ENCODE assay signal across 8 cellular contexts in the genomic region with DNA sequence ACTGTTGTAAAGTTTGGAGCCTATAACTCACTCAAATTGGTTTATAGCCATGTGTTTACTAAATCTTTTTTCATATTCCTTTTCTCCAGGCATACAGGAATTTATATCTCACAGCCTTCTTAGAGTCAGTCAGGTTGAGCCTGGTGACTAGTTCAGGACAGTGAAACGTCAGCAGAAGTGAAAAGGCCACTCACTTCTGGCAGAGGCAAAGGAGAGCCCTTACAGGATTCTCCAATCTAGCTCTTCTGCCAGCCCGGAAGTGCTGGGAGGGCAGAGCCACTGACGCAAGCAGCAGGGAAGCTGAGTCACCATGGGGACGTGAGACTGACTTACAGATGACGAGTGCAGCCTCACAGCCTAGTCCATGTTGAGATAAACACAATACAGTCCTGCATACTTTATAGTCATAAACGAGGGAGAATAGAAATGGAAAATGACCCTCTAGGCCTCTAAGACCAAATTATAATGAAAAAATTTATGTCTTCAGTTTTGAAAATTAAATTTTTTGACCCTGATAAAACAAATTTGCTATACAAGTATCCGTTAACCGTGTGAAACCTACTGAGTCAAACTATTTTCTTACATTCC. TPM values are rescaled to one million over a fixed set of nuclear protein-coding genes. Genes with fewer than 3 reads are reported as not detected.
DNase-seq lines count a peak whose midpoint lies in the region; ATAC-seq and TF ChIP-seq lines count a peak whose summit lies in the region.

No MANE protein-coding gene starts in this region.

- H4K20me1 ChIP-seq in Karpas-422 (ENCODE audit: insufficient read depth, low read depth, low read length), result no peaks in the 10 kb centered on the region

- H3K9me2 ChIP-seq in Karpas-422 (replicated peaks; ENCODE audit: insufficient read depth, low read length), result no peaks in the 10 kb centered on the region

- H3K27me3 ChIP-seq in Karpas-422 (ENCODE audit: low read length), result no peaks in the 10 kb centered on the region

- H3K27ac ChIP-seq in Karpas-422 (ENCODE audit: low read length), result peak overlapping the region; percentile 81

- H3K9me3 Mint-ChIP-seq in activated T-helper 2 cell treated with anti-CD3 and anti-CD28 coated beads, Interferon-gamma antibody, Interleukin-2, Interleukin-4, amounts not matched to agents 10 μg/mL and 5 μg/mL and 100 μg/mL, durations not matched to agents 14 hours and 24 hours and 36 hours, result no peaks in the 10 kb centered on the region
- no peaks in the 10 kb centered on the region for H3K9me3 Mint-ChIP-seq in nephron

- peak; percentile 51 for ATAC-seq in GM21528 (IDR thresholded peaks at IDR 0.05; ENCODE audit: low FRiP score, unreplicated experiment)

- no peaks in the 10 kb centered on the region for H3K27me3 Mint-ChIP-seq in activated T-helper 2 cell treated with anti-CD3 and anti-CD28 coated beads, Interferon-gamma antibody, Interleukin-2, Interleukin-4, amounts not matched to agents 10 μg/mL and 5 μg/mL and 100 μg/mL, durations not matched to agents 14 hours and 24 hours and 36 hours (ENCODE audit: low read depth)
- H3K27me3 Mint-ChIP-seq in nephron (ENCODE audit: low read depth), result no peaks in the 10 kb centered on the region

- peaks cover 15% of the 10 kb centered on the region for H3K36me3 Mint-ChIP-seq in activated T-helper 2 cell treated with anti-CD3 and anti-CD28 coated beads, Interferon-gamma antibody, Interleukin-2, Interleukin-4, amounts not matched to agents 10 μg/mL and 5 μg/mL and 100 μg/mL, durations not matched to agents 14 hours and 24 hours and 36 hours (ENCODE audit: low read depth)
- no peaks in the 10 kb centered on the region for H3K36me3 Mint-ChIP-seq in nephron (ENCODE audit: low read depth)

- H3K9ac ChIP-seq in Karpas-422 (ENCODE audit: low read length), result peak overlapping the region; percentile 94

- intact Hi-C loops in activated T-helper 2 cell treated with anti-CD3 and anti-CD28 coated beads, Interferon-gamma antibody, Interleukin-2, Interleukin-4, amounts not matched to agents 10 μg/mL and 5 μg/mL and 100 μg/mL, durations not matched to agents 14 hours and 24 hours and 36 hours (cut with micrococcal nuclease), result loop anchor here (1.0 to 5.0 kb wide), 5 partner anchors 18 to 415 kb away; partner anchors contain the start of genes MAPK14 and SRSF3

- H3K9me3 ChIP-seq in Karpas-422 (ENCODE audit: low read length), result no peaks in the 10 kb centered on the region

- peak overlapping the region; percentile 18 for H2AFZ ChIP-seq in Karpas-422 (ENCODE audit: low read length)

- H3K79me2 ChIP-seq in Karpas-422 (ENCODE audit: low read length), result peaks cover 43% of the 10 kb centered on the region

- peak overlapping the region; percentile 82 for H3K4me2 ChIP-seq in Karpas-422 (ENCODE audit: low read depth, low read length, poor library complexity, severe bottlenecking)

- peak overlapping the region; percentile 70 for H3K4me3 Mint-ChIP-seq in activated T-helper 2 cell treated with anti-CD3 and anti-CD28 coated beads, Interferon-gamma antibody, Interleukin-2, Interleukin-4, amounts not matched to agents 10 μg/mL and 5 μg/mL and 100 μg/mL, durations not matched to agents 14 hours and 24 hours and 36 hours (ENCODE audit: low read depth)
- peak overlapping the region; percentile 74 to 80 (median 78) for H3K4me3 Mint-ChIP-seq in nephron

- DNase-seq in COR-L47 (lab: John Stamatoyannopoulos, UW) (peak; percentile 93), Karpas-422 (peak; percentile 93), RPMI8226 (peak; percentile 98), fibroblast of peridontal ligament (ENCODE audit: extremely low read depth) (peak; percentile 99)
- peak; percentile 77 for DNase-seq in activated T-helper 2 cell treated with anti-CD3 and anti-CD28 coated beads, Interferon-gamma antibody, Interleukin-2, Interleukin-4, amounts not matched to agents 10 μg/mL and 5 μg/mL and 100 μg/mL, durations not matched to agents 14 hours and 24 hours and 36 hours (ENCODE audit: low spot score)
- DNase-seq in stimulated activated naive CD4-positive, alpha-beta T cell treated with Interleukin-2 at 50 U/mL for 16 hours (lab: John Stamatoyannopoulos, UW), result peak; percentile 82

- peaks cover 30% of the 10 kb centered on the region for H3K4me1 Mint-ChIP-seq in activated T-helper 2 cell treated with anti-CD3 and anti-CD28 coated beads, Interferon-gamma antibody, Interleukin-2, Interleukin-4, amounts not matched to agents 10 μg/mL and 5 μg/mL and 100 μg/mL, durations not matched to agents 14 hours and 24 hours and 36 hours (ENCODE audit: low read depth)
- peaks cover 37% of the 10 kb centered on the region for H3K4me1 Mint-ChIP-seq in nephron

- H3K27ac Mint-ChIP-seq in activated T-helper 2 cell treated with anti-CD3 and anti-CD28 coated beads, Interferon-gamma antibody, Interleukin-2, Interleukin-4, amounts not matched to agents 10 μg/mL and 5 μg/mL and 100 μg/mL, durations not matched to agents 14 hours and 24 hours and 36 hours, result peak overlapping the region; percentile 81
- H3K27ac Mint-ChIP-seq in nephron, result peak overlapping the region; percentile 90 to 96 (median 95)

- peaks cover 14% of the 10 kb centered on the region for H3K36me3 ChIP-seq in Karpas-422 (ENCODE audit: insufficient read depth, low read length)

- H3K4me3 ChIP-seq in Karpas-422 (ENCODE audit: low read length), result peak overlapping the region; percentile 81

- H3K4me1 ChIP-seq in Karpas-422 (ENCODE audit: low read length), result peaks cover 28% of the 10 kb centered on the region

- TF ChIP-seq CTCF in nephron (IDR thresholded peaks at IDR 0.05; ENCODE audit: unreplicated experiment in 3 of 3), result no peak

RNA-seq across cellular contexts. Expression of gene PXT1, which starts 1.3 kb away (rescaled TPM):
- total RNA-seq in Karpas-422 (2014; rRNA removed; shearing (Covaris generic); ENCODE audit: low replicate concordance), result not detected in 2 replicates
- total RNA-seq in activated T-helper 2 cell treated with anti-CD3 and anti-CD28 coated beads, Interferon-gamma antibody, Interleukin-2, Interleukin-4, amounts not matched to agents 10 μg/mL and 5 μg/mL and 100 μg/mL, durations not matched to agents 14 hours and 24 hours and 36 hours, result 0.14 and 0.27 TPM in 2 replicates

RNA-seq across cellular contexts. Expression of gene KCTD20, which starts 1.4 kb away (rescaled TPM):
- 71.4 and 94.5 TPM in 2 replicates for total RNA-seq in Karpas-422 (2014; rRNA removed; shearing (Covaris generic); ENCODE audit: low replicate concordance)
- total RNA-seq in activated T-helper 2 cell treated with anti-CD3 and anti-CD28 coated beads, Interferon-gamma antibody, Interleukin-2, Interleukin-4, amounts not matched to agents 10 μg/mL and 5 μg/mL and 100 μg/mL, durations not matched to agents 14 hours and 24 hours and 36 hours, result 51.1 and 54.8 TPM in 2 replicates

RNA-seq across cellular contexts. Expression of gene ETV7, which starts 53.9 kb away (rescaled TPM):
- not detected in 2 replicates for total RNA-seq in Karpas-422 (2014; rRNA removed; shearing (Covaris generic); ENCODE audit: low replicate concordance)
- total RNA-seq in activated T-helper 2 cell treated with anti-CD3 and anti-CD28 coated beads, Interferon-gamma antibody, Interleukin-2, Interleukin-4, amounts not matched to agents 10 μg/mL and 5 μg/mL and 100 μg/mL, durations not matched to agents 14 hours and 24 hours and 36 hours, result 0.51 and 0.57 TPM in 2 replicates

Comparison
In these comparisons a context has a peak if more than half of its experiments do, and no peak if none do; other contexts are left out.
1. Peak in every context shown above with its lines: DNase-seq, ATAC-seq, H3K4me3 ChIP-seq and H3K27ac ChIP-seq.